In the genomic region with DNA sequence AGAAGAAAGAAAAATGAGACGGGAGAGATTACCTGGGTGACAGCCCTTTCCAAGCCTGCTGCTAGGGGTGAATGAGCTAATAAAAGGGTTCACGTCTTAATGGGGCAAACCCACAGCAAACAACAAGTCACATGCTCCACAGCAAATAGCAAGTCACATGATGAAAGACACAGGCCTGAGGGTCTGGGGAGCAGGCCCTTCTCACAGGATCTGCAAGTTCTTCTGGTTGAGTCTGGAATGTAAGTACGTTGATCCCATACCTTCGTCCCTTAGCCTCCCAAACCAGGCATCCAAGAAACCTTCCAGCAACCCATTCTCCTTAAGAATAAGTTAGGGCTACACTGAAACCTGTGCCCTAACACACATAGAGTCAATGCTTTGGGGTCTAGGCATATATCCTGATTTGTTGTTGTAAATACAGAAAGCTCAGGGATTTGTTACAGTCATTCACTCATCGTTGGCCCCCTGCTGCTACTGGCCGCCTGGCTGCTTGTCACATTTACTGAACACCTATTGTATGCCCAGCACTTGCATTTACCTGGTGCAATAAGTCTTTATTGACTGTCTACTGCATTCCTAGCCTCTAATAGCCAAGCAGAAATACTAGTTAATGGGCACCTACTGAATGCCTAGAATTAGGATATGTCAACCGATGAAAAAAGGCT, we compare ENCODE assay signal across 9 cellular contexts.
"Had no signal": no experiment of that assay in that cellular context is flagged by ENCODE, and none has a peak within 500 bp of the region (broad histone marks: within the 10 kb centered on the region; RNA-seq: fewer than 3 reads in every experiment).

No MANE protein-coding gene starts in this region.

- DNase-seq: GM23248, H9, HCEC 1CT, IMR-90, KBM-7 had no signal

- H2AFZ ChIP-seq: GM23248 had no signal

- H3K4me3 ChIP-seq: GM23248 had no signal

- H3K9ac ChIP-seq: GM23248, KMS-11 had no signal

- H3K27ac ChIP-seq: GM23248, KMS-11 had no signal

- FAIRE-seq: H1, H54, HTR-8/SVneo had no signal

- H3K4me2 ChIP-seq: KMS-11 had no signal
